8 cellular contexts compared by ENCODE assay signal in genomic region chr17:74493381-74493833, GRCh38. TPM values are rescaled to one million over a fixed set of nuclear protein-coding genes. Genes with fewer than 3 reads are reported as not detected.
DNase-seq lines count a peak whose midpoint lies in the region; ATAC-seq, FAIRE-seq and TF ChIP-seq lines count a peak whose summit lies in the region.

No MANE protein-coding gene starts in this region.

- 33% methylated on average over 11 of the region's 11 CpGs for WGBS in A549 (ENCODE audit: missing lambda C conversion rate)

- H3K9me3 ChIP-seq in A549: no peaks in the 10 kb centered on the region

- ATAC-seq in A549 (peak; percentile 97 to 98), HG03159 (IDR thresholded peaks at IDR 0.05; ENCODE audit: unreplicated experiment) (no peak)

- no peak for TF ChIP-seq POLR2A in A549 (IDR thresholded peaks at IDR 0.05; ENCODE audit: low read length)
- TF ChIP-seq POLR2A in GM12891 (IDR thresholded peaks at IDR 0.05; ENCODE audit: low read depth, low read length): no peak

- FAIRE-seq in A549 (lab: Jason Lieb, UNC) (peak; percentile 100), GM12891 (lab: Jason Lieb, UNC) (peak; percentile 92), bronchial epithelial cell (lab: Jason Lieb, UNC) (no peak)

- TF ChIP-seq CTCF in A549 (IDR thresholded peaks at IDR 0.05): peak; percentile 90
- TF ChIP-seq CTCF in VCaP (conservative IDR thresholded peaks at IDR 0.05): peak; percentile 88
- peak; percentile 91 for TF ChIP-seq CTCF in bronchial epithelial cell (IDR thresholded peaks at IDR 0.05; ENCODE audit: insufficient read depth, low read length, severe bottlenecking)

- no peak for TF ChIP-seq EP300 in A549 (IDR thresholded peaks at IDR 0.05)

- DNase-seq in A549 (ENCODE audit: low read depth in 1 of 2, low spot score in 1 of 2) (peak; percentile 75 to 86), GM12891 (ENCODE audit: insufficient read length, low spot score) (peak; percentile 43), NCI-H2081 treated with DMSO at 0.1 percent for 48 hours (lab: John Stamatoyannopoulos, UW) (peak; percentile 12), bronchial epithelial cell (ENCODE audit: low read depth) (peak; percentile 52), iris pigment epithelial cell (ENCODE audit: low read depth) (peak; percentile 61)
- DNase-seq in stimulated activated CD4-positive, alpha-beta T cell treated with anti-CD3 and anti-CD28 coated beads, Interleukin-15, amount 100 ng/mL, for 1 hour (ENCODE audit: low read depth in 1 of 2, low spot score in 1 of 2): peak; percentile 32 to 56

- peak; percentile 92 to 97 for TF ChIP-seq RAD21 in A549 (conservative IDR thresholded peaks at IDR 0.05 in 1 of 2, IDR thresholded peaks at IDR 0.05 in 1 of 2)

- H3K27ac ChIP-seq in A549: no peak overlapping the region
- no peak overlapping the region for H3K27ac ChIP-seq in VCaP

- no peak overlapping the region for H3K4me2 ChIP-seq in A549

- no peaks in the 10 kb centered on the region for H3K4me1 ChIP-seq in A549

- no peaks in the 10 kb centered on the region for H3K36me3 ChIP-seq in bronchial epithelial cell (ENCODE audit: control insufficient read depth, insufficient read depth, low read length)

- CTCF ChIA-PET in A549 (lab: Yijun Ruan, JAX): interaction anchor here (0.6 to 13.2 kb wide), 32 partner anchors 9 to 1688 kb away, joined by 3 to 138 read pairs (median 4); partner anchors contain the start of gene GPR142

- H3K4me3 ChIP-seq in A549 (no peak overlapping the region), bronchial epithelial cell (ENCODE audit: low read depth, low read length) (no peak overlapping the region)

- H3K27me3 ChIP-seq in bronchial epithelial cell (ENCODE audit: control insufficient read depth, insufficient read depth, low read length): peaks cover 1% of the 10 kb centered on the region

- POLR2A ChIA-PET in A549 (lab: Yijun Ruan, JAX): no interaction called here

TF ChIP-seq in A549, 52 proteins besides CTCF, POLR2A, EP300 and RAD21:
- no peak for TF ChIP-seq JUN (IDR thresholded peaks at IDR 0.05)
- TF ChIP-seq KDM1A (IDR thresholded peaks at IDR 0.05; ENCODE audit: low read depth): no peak
- no peak for TF ChIP-seq CBX2 (IDR thresholded peaks at IDR 0.05; ENCODE audit: borderline replicate concordance, low read depth)
- no peak for TF ChIP-seq ZNF302 (CRISPR knock-in tag; IDR thresholded peaks at IDR 0.05)
- peak; percentile 90 for TF ChIP-seq SMC3 (IDR thresholded peaks at IDR 0.05)
- no peak for TF ChIP-seq FOSL2 (IDR thresholded peaks at IDR 0.05)
- peak; percentile 33; the same call in 1 of the 2 replicates for TF ChIP-seq FOSL2 (CRISPR knock-in tag; IDR thresholded peaks at IDR 0.05)
TF ChIP-seq in A549: peak in this region for 2.

TF ChIP-seq in GM12891, 5 proteins besides CTCF, POLR2A, EP300 and RAD21:
- TF ChIP-seq POU2F2 (IDR thresholded peaks at IDR 0.05; ENCODE audit: low read depth, low read length) (no peak), TAF1 (IDR thresholded peaks at IDR 0.05; ENCODE audit: low read depth, low read length) (no peak), PAX5 (IDR thresholded peaks at IDR 0.05; ENCODE audit: insufficient read depth, low read length, severe bottlenecking) (no peak), SPI1 (IDR thresholded peaks at IDR 0.05; ENCODE audit: low read depth, low read length) (no peak), POLR2AphosphoS5 (IDR thresholded peaks at IDR 0.05; ENCODE audit: low read depth, low read length) (no peak)

RNA-seq across cellular contexts. Expression of gene CD300A, which starts 27.0 kb away (rescaled TPM):
- polyA plus RNA-seq in A549 (2011; rRNA removed): not detected in 2 replicates
- not detected in 2 replicates for polyA plus RNA-seq in A549 (2012; cell fraction: cytosol; rRNA removed)
- polyA plus RNA-seq in A549 (2012; cell fraction: nucleus; rRNA removed): 0.04 TPM in 1 of 2 replicates, not detected in the other
- polyA plus RNA-seq in A549 (2017; fragmentation: RNase III; extraction: RNeasy Plus Mini Kit Qiagen cat#74134 plus additional on column Dnase treatment): not detected in 3 replicates
- polyA minus RNA-seq in A549 (2011; rRNA and poly(A)+ RNA removed): not detected in 2 replicates
- polyA plus RNA-seq in GM12891 (2012; ENCODE audit: low read depth, missing spikeins): 40.2 TPM
- not detected in 2 replicates for total RNA-seq in bronchial epithelial cell

RNA-seq across cellular contexts. Expression of gene CD300LB, which starts 37.9 kb away (rescaled TPM):
- polyA plus RNA-seq in A549 (2011; rRNA removed): not detected in 2 replicates
- polyA plus RNA-seq in A549 (2012; cell fraction: cytosol; rRNA removed): not detected in 2 replicates
- not detected in 2 replicates for polyA plus RNA-seq in A549 (2012; cell fraction: nucleus; rRNA removed)
- polyA plus RNA-seq in A549 (2017; fragmentation: RNase III; extraction: RNeasy Plus Mini Kit Qiagen cat#74134 plus additional on column Dnase treatment): not detected in 3 replicates
- polyA minus RNA-seq in A549 (2011; rRNA and poly(A)+ RNA removed): not detected in 2 replicates
- polyA plus RNA-seq in GM12891 (2012; ENCODE audit: low read depth, missing spikeins): 0.26 TPM
- total RNA-seq in bronchial epithelial cell: not detected in 2 replicates

RNA-seq across cellular contexts. Expression of gene CD300C, which starts 52.5 kb away (rescaled TPM):
- polyA plus RNA-seq in A549 (2011; rRNA removed) (0.05 TPM in 1 of 2 replicates, not detected in the other), A549 (2017; fragmentation: RNase III; extraction: RNeasy Plus Mini Kit Qiagen cat#74134 plus additional on column Dnase treatment) (0.08 TPM in 1 of 3 replicates, not detected in the others)
- polyA plus RNA-seq in A549 (2012; cell fraction: cytosol; rRNA removed): 0.05 and 0.06 TPM in 2 replicates
- polyA plus RNA-seq in A549 (2012; cell fraction: nucleus; rRNA removed): 0.10 and 0.11 TPM in 2 replicates
- not detected in 2 replicates for polyA minus RNA-seq in A549 (2011; rRNA and poly(A)+ RNA removed)
- polyA plus RNA-seq in GM12891 (2012; ENCODE audit: low read depth, missing spikeins): 0.63 TPM
- total RNA-seq in bronchial epithelial cell: not detected in 2 replicates

Comparison
In these comparisons a context has a peak if more than half of its experiments do, and no peak if none do; other contexts are left out.
1. DNase-seq: peak in every context shown above with its lines; median percentile 80 in A549; 61 in iris pigment epithelial cell; 52 in bronchial epithelial cell; 44 in stimulated activated CD4-positive, alpha-beta T cell treated with anti-CD3 and anti-CD28 coated beads, Interleukin-15, amount 100 ng/mL, for 1 hour; 43 in GM12891; 12 in NCI-H2081 treated with DMSO at 0.1 percent for 48 hours.